In the genomic region with DNA sequence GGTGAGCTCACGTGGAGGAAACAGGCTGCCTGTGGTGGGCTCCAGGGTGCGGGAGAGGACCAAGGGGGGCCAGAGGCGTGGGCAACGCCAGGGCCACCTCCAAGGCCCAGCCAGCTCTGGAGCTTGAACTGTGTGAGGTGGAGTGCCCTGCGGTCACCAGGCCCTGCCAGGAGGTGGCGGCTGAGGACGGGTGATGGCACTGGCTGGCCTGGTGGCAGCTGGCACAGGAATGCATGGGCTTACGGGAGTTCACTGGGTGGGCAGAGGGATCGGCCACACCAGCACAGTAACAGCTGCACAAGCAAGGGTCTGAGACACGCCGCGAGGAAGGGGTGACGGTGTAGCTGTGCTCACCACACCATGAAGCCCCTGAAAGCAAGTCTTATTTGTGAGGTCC, we compare ENCODE assay signal across 9 cellular contexts. TPM values are rescaled to one million over a fixed set of nuclear protein-coding genes. Genes with fewer than 3 reads are reported as not detected.
A peak's percentile ranks its signal among the peaks of the same experiment; 100 is the strongest.
DNase-seq lines count a peak whose midpoint lies in the region; ATAC-seq and TF ChIP-seq lines count a peak whose summit lies in the region.
"Had no signal": no experiment of that assay in that cellular context is flagged by ENCODE, and none has a peak within 500 bp of the region (broad histone marks: within the 10 kb centered on the region; RNA-seq: fewer than 3 reads in every experiment).

No MANE protein-coding gene starts in this region.

- CTCF ChIA-PET in WTC11 (lab: Charles Lee) = interaction anchor here (0.9 to 1.4 kb wide), 5 partner anchors 8 to 221 kb away, joined by 3 to 4 read pairs (median 3); a partner anchor contains a TSS

- no peak overlapping the region for H3K9ac ChIP-seq in liver (ENCODE audit: low read depth in 1 of 2, low read length in 2 of 2)

- no peak overlapping the region for H3K4me3 Mint-ChIP-seq in WTC11

- H3K27me3 ChIP-seq in liver (ENCODE audit: control insufficient read depth in 4 of 4, insufficient read depth in 4 of 4, low read length in 3 of 4) (no peaks in the 10 kb centered on the region), upper lobe of right lung (no peaks in the 10 kb centered on the region)

- H3K4me1 ChIP-seq in liver (ENCODE audit: control insufficient read depth in 4 of 4, insufficient read depth in 4 of 4, low read length in 3 of 4) (peaks cover 10 to 35% (median 18%) of the 10 kb centered on the region in 4 donors), upper lobe of right lung (peaks cover 17% of the 10 kb centered on the region)

- H3K27ac Mint-ChIP-seq in WTC11 = no peak overlapping the region

- H3K36me3 ChIP-seq in liver (ENCODE audit: control insufficient read depth in 4 of 4, insufficient read depth in 3 of 4, low read depth in 1 of 4, low read length in 3 of 4) (peaks cover 4 to 40% (median 23%) of the 10 kb centered on the region in 4 donors), upper lobe of right lung (peaks cover 40% of the 10 kb centered on the region)

- WGBS in liver = 69% methylated on average over 13 of the region's 13 CpGs

- TF ChIP-seq CTCF in WTC11 (IDR thresholded peaks at IDR 0.05) (no peak), liver (IDR thresholded peaks at IDR 0.05; ENCODE audit: low read depth, low read length, missing input control) (peak; percentile 63), upper lobe of right lung (IDR thresholded peaks at IDR 0.05) (peak; percentile 24)

- H3K4me1 Mint-ChIP-seq in WTC11 = no peaks in the 10 kb centered on the region

- peak; percentile 24 for DNase-seq in stimulated activated CD4-positive, alpha-beta T cell treated with anti-CD3 and anti-CD28 coated beads, Interleukin-15, amount 100 ng/mL, for 24 hours
- DNase-seq in stimulated activated CD4-positive, alpha-beta T cell treated with anti-CD3 and anti-CD28 coated beads, Interleukin-2, amount 100 ng/mL, for 48 hours = no peak
- no peak for DNase-seq in WTC11 (ENCODE audit: low spot score)
- DNase-seq in upper lobe of right lung = peak; percentile 66
- DNase-seq in NCI-H2171 treated with DMSO at 0.1 percent for 48 hours (lab: John Stamatoyannopoulos, UW) = no peak
- DNase-seq: SHP77 treated with DMSO at 0.1 percent for 48 hours had no signal

- no peaks in the 10 kb centered on the region for H3K9me3 ChIP-seq in liver (ENCODE audit: control insufficient read depth in 4 of 4, low read length in 3 of 4)
- no peaks in the 10 kb centered on the region for H3K9me3 ChIP-seq in upper lobe of right lung

- peaks cover 2% of the 10 kb centered on the region; the same call in 1 of the 2 replicates for H3K36me3 Mint-ChIP-seq in WTC11

- H3K4me3 ChIP-seq in liver (ENCODE audit: low read depth in 1 of 3, low read length in 3 of 3) = no peak overlapping the region
- no peak overlapping the region for H3K4me3 ChIP-seq in upper lobe of right lung

- TF ChIP-seq RAD21 in liver (IDR thresholded peaks at IDR 0.05) = peak; percentile 84 to 89

- H3K27me3 Mint-ChIP-seq in WTC11 (ENCODE audit: low read depth) = no peaks in the 10 kb centered on the region

- H3K9me3 Mint-ChIP-seq in WTC11 = no peaks in the 10 kb centered on the region

- intact Hi-C loops in upper lobe of right lung (cut with DNase I) = no loop called here

- ATAC-seq in WTC11 (peak; percentile 56), upper lobe of right lung (peak; percentile 50), HG02840 (IDR thresholded peaks at IDR 0.05; ENCODE audit: low FRiP score, unreplicated experiment) (no peak), GM19035 (IDR thresholded peaks at IDR 0.05; ENCODE audit: unreplicated experiment) (no peak)

- H3K27ac ChIP-seq in liver (ENCODE audit: low read depth in 1 of 2, low read length in 2 of 2) (no peak overlapping the region), upper lobe of right lung (no peak overlapping the region)

- POLR2A ChIA-PET in WTC11 (lab: Charles Lee) = no interaction called here

TF ChIP-seq in WTC11, 78 proteins besides CTCF, POLR2A, EP300 and RAD21 (continues in another document):
- TF ChIP-seq GABPB1 (CRISPR knock-in tag; IDR thresholded peaks at IDR 0.05) (no peak), ZNF317 (CRISPR knock-in tag; IDR thresholded peaks at IDR 0.05; ENCODE audit: borderline replicate concordance, low read depth) (no peak), IRF2 (CRISPR knock-in tag; IDR thresholded peaks at IDR 0.05; ENCODE audit: borderline replicate concordance, low read depth) (no peak), ZNF423 (CRISPR knock-in tag; IDR thresholded peaks at IDR 0.05) (no peak), HMGA2 (CRISPR knock-in tag; IDR thresholded peaks at IDR 0.05) (no peak), GRHL2 (CRISPR knock-in tag; IDR thresholded peaks at IDR 0.05; ENCODE audit: insufficient replicate concordance, severe bottlenecking) (no peak)
- TF ChIP-seq, protein P1, sequence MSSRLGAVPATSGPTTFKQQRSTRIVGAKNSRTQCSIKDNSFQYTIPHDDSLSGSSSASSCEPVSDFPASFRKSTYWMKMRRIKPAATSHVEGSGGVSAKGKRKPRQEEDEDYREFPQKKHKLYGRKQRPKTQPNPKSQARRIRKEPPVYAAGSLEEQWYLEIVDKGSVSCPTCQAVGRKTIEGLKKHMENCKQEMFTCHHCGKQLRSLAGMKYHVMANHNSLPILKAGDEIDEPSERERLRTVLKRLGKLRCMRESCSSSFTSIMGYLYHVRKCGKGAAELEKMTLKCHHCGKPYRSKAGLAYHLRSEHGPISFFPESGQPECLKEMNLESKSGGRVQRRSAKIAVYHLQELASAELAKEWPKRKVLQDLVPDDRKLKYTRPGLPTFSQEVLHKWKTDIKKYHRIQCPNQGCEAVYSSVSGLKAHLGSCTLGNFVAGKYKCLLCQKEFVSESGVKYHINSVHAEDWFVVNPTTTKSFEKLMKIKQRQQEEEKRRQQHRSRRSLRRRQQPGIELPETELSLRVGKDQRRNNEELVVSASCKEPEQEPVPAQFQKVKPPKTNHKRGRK (CRISPR knock-in tag; IDR thresholded peaks at IDR 0.05; ENCODE audit: borderline replicate concordance) = no peak
- TF ChIP-seq, protein P2, sequence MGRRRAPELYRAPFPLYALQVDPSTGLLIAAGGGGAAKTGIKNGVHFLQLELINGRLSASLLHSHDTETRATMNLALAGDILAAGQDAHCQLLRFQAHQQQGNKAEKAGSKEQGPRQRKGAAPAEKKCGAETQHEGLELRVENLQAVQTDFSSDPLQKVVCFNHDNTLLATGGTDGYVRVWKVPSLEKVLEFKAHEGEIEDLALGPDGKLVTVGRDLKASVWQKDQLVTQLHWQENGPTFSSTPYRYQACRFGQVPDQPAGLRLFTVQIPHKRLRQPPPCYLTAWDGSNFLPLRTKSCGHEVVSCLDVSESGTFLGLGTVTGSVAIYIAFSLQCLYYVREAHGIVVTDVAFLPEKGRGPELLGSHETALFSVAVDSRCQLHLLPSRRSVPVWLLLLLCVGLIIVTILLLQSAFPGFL (CRISPR knock-in tag; IDR thresholded peaks at IDR 0.05; ENCODE audit: borderline replicate concordance) = no peak

TF ChIP-seq in liver, 16 proteins besides CTCF, POLR2A, EP300 and RAD21:
- no peak for TF ChIP-seq SP1 (IDR thresholded peaks at IDR 0.05)
- no peak for TF ChIP-seq HNF4G (IDR thresholded peaks at IDR 0.05)
- no peak for TF ChIP-seq HNF4A (conservative IDR thresholded peaks at IDR 0.05)
- TF ChIP-seq JUND (IDR thresholded peaks at IDR 0.05) = no peak
- TF ChIP-seq FOXA1 (IDR thresholded peaks at IDR 0.05) = no peak

RNA-seq across cellular contexts. Expression of a gene that starts 15.8 kb away (rescaled TPM):
- 25.8 to 32.3 TPM (median 31.6 TPM) in 3 replicates for total RNA-seq in WTC11 (2021)
- total RNA-seq in liver = 10 to 100 TPM; 27.5 to 73.5 TPM
- polyA plus RNA-seq in liver = 100 to 1,000 TPM in 1 of 2 donors, 10 to 100 TPM in 1; 72.4 to 102 TPM
- total RNA-seq in upper lobe of right lung = 71.1 TPM

Comparison
In these comparisons a context has a peak if more than half of its experiments do, and no peak if none do; other contexts are left out.
1. DNase-seq: peak in stimulated activated CD4-positive, alpha-beta T cell treated with anti-CD3 and anti-CD28 coated beads, Interleukin-15, amount 100 ng/mL, for 24 hours (single experiment) and upper lobe of right lung (single experiment); none in stimulated activated CD4-positive, alpha-beta T cell treated with anti-CD3 and anti-CD28 coated beads, Interleukin-2, amount 100 ng/mL, for 48 hours (0 of 2), WTC11 (single experiment) and NCI-H2171 treated with DMSO at 0.1 percent for 48 hours (single experiment).
2. ATAC-seq: peak in WTC11 (single experiment) and upper lobe of right lung (single experiment); none in HG02840 (single experiment) and GM19035 (single experiment).